26 cellular contexts compared by ENCODE assay signal in genomic region chr4:3835527-3836040, GRCh38.
"Had no signal": no experiment of that assay in that cellular context is flagged by ENCODE, and none has a peak within 500 bp of the region (broad histone marks: within the 10 kb centered on the region; RNA-seq: fewer than 3 reads in every experiment).

No MANE protein-coding gene starts in this region.

- FAIRE-seq: colon, pancreas, small intestine had no signal

- H3K27ac ChIP-seq: breast epithelium, epithelial cell of prostate, esophagus squamous epithelium, pancreas, prostate gland, sigmoid colon, uterus had no signal

- ATAC-seq: activated CD8-positive, alpha-beta T cell treated with anti-CD3 and anti-CD28 coated beads for 36 hours; activated T-cell treated with anti-CD3 and anti-CD28 coated beads, Interleukin-2, amount 50 U/mL, for 4 hours; activated T-helper 17 cell treated with anti-CD3 and anti-CD28 coated beads, Interleukin-2, amount 50 U/mL, for 72 hours; left ventricle myocardium superior; pancreas; stimulated activated effector memory CD8-positive, alpha-beta T cell treated with anti-CD3 and anti-CD28 coated beads, Interleukin-12 subunit alpha, Interleukin-12 subunit beta, amount 100 ng/mL, for 72 hours had no signal

- H3K4me1 ChIP-seq: breast epithelium, esophagus squamous epithelium, pancreas, prostate gland, sigmoid colon, uterus had no signal

- H3K36me3 ChIP-seq: breast epithelium, esophagus squamous epithelium, pancreas, prostate gland, sigmoid colon, uterus had no signal

- H3K9me3 ChIP-seq: esophagus squamous epithelium, pancreas, prostate gland, sigmoid colon, uterus had no signal

- H3K27me3 ChIP-seq: pancreas, uterus had no signal

- DNase-seq: activated CD4-positive, alpha-beta T cell treated with anti-CD3 and anti-CD28 coated beads for 1 hour; activated CD4-positive, alpha-beta T cell treated with anti-CD3 and anti-CD28 coated beads, Interleukin-2, amount 50 U/mL, for 1 hour; activated CD8-positive, alpha-beta T cell treated with anti-CD3 and anti-CD28 coated beads for 36 hours; activated gamma-delta T cell treated with Interleukin-2 at 50 U/mL for 16 hours; activated naive CD4-positive, alpha-beta T cell treated with anti-CD3 and anti-CD28 coated beads, Interleukin-2, amount 50 U/mL, for 16 hours; activated T-cell treated with anti-CD3 and anti-CD28 coated beads, Interleukin-2, amount 50 U/mL, for 4 hours; amygdala; dermis blood vessel endothelial cell; effector CD4-positive, alpha-beta T cell; esophagus squamous epithelium; foreskin melanocyte; left ventricle myocardium superior; retina; sigmoid colon; small intestine; stimulated activated CD4-positive, alpha-beta T cell treated with anti-CD3 and anti-CD28 coated beads, Interleukin-4, amount 100 ng/mL, for 24 hours; substantia nigra; T-helper 2 cell; uterus had no signal

- H3K4me3 ChIP-seq: breast epithelium, esophagus squamous epithelium, pancreas, prostate gland, sigmoid colon, uterus had no signal
